10 cellular contexts compared by ENCODE assay signal in genomic region chr10:60606343-60607080, GRCh38.
A peak's percentile ranks its signal among the peaks of the same experiment; 100 is the strongest.
DNase-seq lines count a peak whose midpoint lies in the region; ATAC-seq and TF ChIP-seq lines count a peak whose summit lies in the region.
"Had no signal": no experiment of that assay in that cellular context is flagged by ENCODE, and none has a peak within 500 bp of the region (broad histone marks: within the 10 kb centered on the region; RNA-seq: fewer than 3 reads in every experiment).

No MANE protein-coding gene starts in this region.

- H2AFZ ChIP-seq in GM23338 = no peak overlapping the region

- no peak overlapping the region for H3K4me2 ChIP-seq in GM23338

- no peaks in the 10 kb centered on the region for H4K20me1 ChIP-seq in GM23338 (replicated peaks; ENCODE audit: insufficient read depth)

- no peak overlapping the region for H3K4me3 ChIP-seq in naive thymus-derived CD4-positive, alpha-beta T cell (ENCODE audit: low read length)
- H3K4me3 ChIP-seq in GM23338 (no peak overlapping the region), esophagus muscularis mucosa (no peak overlapping the region)

- intact Hi-C loops in naive thymus-derived CD4-positive, alpha-beta T cell (cut with micrococcal nuclease) = no loop called here
- intact Hi-C loops in esophagus muscularis mucosa (cut with DNase I) = no loop called here

- TF ChIP-seq EP300 in esophagus muscularis mucosa (IDR thresholded peaks at IDR 0.05) = no peak

- peaks cover 0 to 35% (median 13%) of the 10 kb centered on the region in 7 donors for H3K4me1 Mint-ChIP-seq in naive thymus-derived CD4-positive, alpha-beta T cell
- peaks cover 11% of the 10 kb centered on the region; the same call in 2 of the 3 replicates for H3K4me1 Mint-ChIP-seq in GM23338

- no peaks in the 10 kb centered on the region for H3K4me1 ChIP-seq in naive thymus-derived CD4-positive, alpha-beta T cell (ENCODE audit: control insufficient read depth in 2 of 2, insufficient read depth in 2 of 2, low read length in 2 of 2)
- H3K4me1 ChIP-seq in GM23338 (ENCODE audit: insufficient read depth) = peaks cover 3% of the 10 kb centered on the region; the same call in 1 of the 2 replicates
- peaks cover 0 to 5% (median 2%) of the 10 kb centered on the region in 4 donors for H3K4me1 ChIP-seq in esophagus muscularis mucosa

- no peaks in the 10 kb centered on the region for H3K27me3 Mint-ChIP-seq in naive thymus-derived CD4-positive, alpha-beta T cell
- no peaks in the 10 kb centered on the region for H3K27me3 Mint-ChIP-seq in GM23338 (ENCODE audit: insufficient read depth, low read depth, poor library complexity)
- H3K27me3 Mint-ChIP-seq: activated T-cell treated with anti-CD3 and anti-CD28 coated beads, Interleukin-2, amount 50 U/mL, for 24 hours; type B pancreatic cell had no signal

- H3K79me2 ChIP-seq in GM23338 (replicated peaks; ENCODE audit: insufficient read depth) = no peaks in the 10 kb centered on the region

- H3F3A ChIP-seq in GM23338 (replicated peaks; ENCODE audit: low read depth) = no peaks in the 10 kb centered on the region

- 45% methylated on average over 2 of the region's 2 CpGs for WGBS in esophagus muscularis mucosa

- DNase-seq in DMS 273 (lab: John Stamatoyannopoulos, UW; ENCODE audit: unreplicated experiment) (peak; percentile 83), MV-4-11 (lab: John Stamatoyannopoulos, UW) (peak; percentile 46), cerebellum (ENCODE audit: low spot score) (peak; percentile 18), GM23338 (ENCODE audit: low spot score) (no peak), NCI-H748 treated with DMSO at 0.1 percent for 48 hours (lab: John Stamatoyannopoulos, UW) (no peak), esophagus muscularis mucosa (ENCODE audit: extremely low spot score) (no peak)
- no peak for DNase-seq in naive thymus-derived CD4-positive, alpha-beta T cell
- DNase-seq: activated T-cell treated with anti-CD3 and anti-CD28 coated beads, Interleukin-2, amount 50 U/mL, for 24 hours had no signal

- TF ChIP-seq CTCF in GM23338 (conservative IDR thresholded peaks at IDR 0.05; ENCODE audit: low read depth in 2 of 2) (no peak), esophagus muscularis mucosa (IDR thresholded peaks at IDR 0.05) (no peak)

- POLR2A ChIA-PET in naive thymus-derived CD4-positive, alpha-beta T cell (lab: Charles Lee) = no interaction called here

- ATAC-seq in naive thymus-derived CD4-positive, alpha-beta T cell = peak; percentile 64
- ATAC-seq in GM23338 (no peak), HG02840 (IDR thresholded peaks at IDR 0.05; ENCODE audit: low FRiP score, unreplicated experiment) (no peak)

- TF ChIP-seq POLR2A in esophagus muscularis mucosa (IDR thresholded peaks at IDR 0.05; ENCODE audit: low read depth) = no peak

- H3K27me3 ChIP-seq in naive thymus-derived CD4-positive, alpha-beta T cell (ENCODE audit: control insufficient read depth in 2 of 2, insufficient read depth in 2 of 2, low read length in 2 of 2) = no peaks in the 10 kb centered on the region
- no peaks in the 10 kb centered on the region for H3K27me3 ChIP-seq in GM23338 (ENCODE audit: insufficient read depth)
- H3K27me3 ChIP-seq in esophagus muscularis mucosa = no peaks in the 10 kb centered on the region

- H3K36me3 Mint-ChIP-seq in naive thymus-derived CD4-positive, alpha-beta T cell = peaks cover 0 to 40% (median 13%) of the 10 kb centered on the region in 5 donors
- H3K36me3 Mint-ChIP-seq in GM23338 (ENCODE audit: low read depth) = no peaks in the 10 kb centered on the region
- H3K36me3 Mint-ChIP-seq: type B pancreatic cell had no signal

- H3K9me3 ChIP-seq in naive thymus-derived CD4-positive, alpha-beta T cell (ENCODE audit: control insufficient read depth in 2 of 3, low read length in 3 of 3) = no peaks in the 10 kb centered on the region
- H3K9me3 ChIP-seq in esophagus muscularis mucosa = no peaks in the 10 kb centered on the region

- H3K9me3 Mint-ChIP-seq in naive thymus-derived CD4-positive, alpha-beta T cell = no peaks in the 10 kb centered on the region
- no peaks in the 10 kb centered on the region for H3K9me3 Mint-ChIP-seq in GM23338
- H3K9me3 Mint-ChIP-seq: activated T-cell treated with anti-CD3 and anti-CD28 coated beads, Interleukin-2, amount 50 U/mL, for 24 hours; type B pancreatic cell had no signal

- H3K9me2 ChIP-seq in GM23338 (ENCODE audit: insufficient read depth) = no peaks in the 10 kb centered on the region

- CTCF ChIA-PET in naive thymus-derived CD4-positive, alpha-beta T cell (lab: Charles Lee) = interaction anchor here (0.6 kb wide), 1 partner anchor 26 kb away, joined by 4 read pairs; no protein-coding TSS in a partner anchor

- H3K4me3 Mint-ChIP-seq in naive thymus-derived CD4-positive, alpha-beta T cell = no peak overlapping the region
- no peak overlapping the region for H3K4me3 Mint-ChIP-seq in GM23338
- H3K4me3 Mint-ChIP-seq: activated T-cell treated with anti-CD3 and anti-CD28 coated beads, Interleukin-2, amount 50 U/mL, for 24 hours; type B pancreatic cell had no signal

- peak overlapping the region in 1 of 9 donors; percentile 38 for H3K27ac Mint-ChIP-seq in naive thymus-derived CD4-positive, alpha-beta T cell
- H3K27ac Mint-ChIP-seq in GM23338 = no peak overlapping the region
- H3K27ac Mint-ChIP-seq: activated T-cell treated with anti-CD3 and anti-CD28 coated beads, Interleukin-2, amount 50 U/mL, for 24 hours; type B pancreatic cell had no signal

- no peak overlapping the region for H3K27ac ChIP-seq in naive thymus-derived CD4-positive, alpha-beta T cell (ENCODE audit: low read depth, low read length)
- no peak overlapping the region for H3K27ac ChIP-seq in GM23338 (ENCODE audit: low read depth)
- no peak overlapping the region for H3K27ac ChIP-seq in esophagus muscularis mucosa (replicated peaks in 1 of 4)

- H3K36me3 ChIP-seq in naive thymus-derived CD4-positive, alpha-beta T cell (ENCODE audit: control insufficient read depth in 2 of 3, insufficient read depth in 3 of 3, low read length in 3 of 3) = no peaks in the 10 kb centered on the region
- H3K36me3 ChIP-seq in GM23338 (ENCODE audit: insufficient read depth) = no peaks in the 10 kb centered on the region
- no peaks in the 10 kb centered on the region for H3K36me3 ChIP-seq in esophagus muscularis mucosa

TF ChIP-seq in GM23338, 12 proteins besides CTCF, POLR2A, EP300 and RAD21 (continues in another document):
- TF ChIP-seq REST (IDR thresholded peaks at IDR 0.05; ENCODE audit: unreplicated experiment) = no peak
- no peak for TF ChIP-seq NANOG (IDR thresholded peaks at IDR 0.05; ENCODE audit: borderline replicate concordance)
- no peak for TF ChIP-seq POLR2AphosphoS5 (IDR thresholded peaks at IDR 0.05; ENCODE audit: low read depth)
- no peak for TF ChIP-seq CREB1 (CRISPR knock-in tag; IDR thresholded peaks at IDR 0.05; ENCODE audit: low read depth)
- no peak for TF ChIP-seq ZNF114 (CRISPR knock-in tag; IDR thresholded peaks at IDR 0.05)
- no peak for TF ChIP-seq ZNF331 (CRISPR knock-in tag; IDR thresholded peaks at IDR 0.05; ENCODE audit: low read depth)
- TF ChIP-seq STAT1 (IDR thresholded peaks at IDR 0.05; ENCODE audit: unreplicated experiment) = no peak
- TF ChIP-seq JUNB (IDR thresholded peaks at IDR 0.05; ENCODE audit: unreplicated experiment) = no peak
- no peak for TF ChIP-seq EZH2phosphoT487 (IDR thresholded peaks at IDR 0.05; ENCODE audit: unreplicated experiment)
- TF ChIP-seq EZH2 (IDR thresholded peaks at IDR 0.05; ENCODE audit: low read depth, unreplicated experiment) = no peak
- TF ChIP-seq ETS1 (IDR thresholded peaks at IDR 0.05) = no peak

Comparison
In these comparisons a context has a peak if more than half of its experiments do, and no peak if none do; other contexts are left out.
1. DNase-seq: peak in DMS 273 (single experiment), MV-4-11 (single experiment) and cerebellum (single experiment); none in naive thymus-derived CD4-positive, alpha-beta T cell (0 of 9), GM23338 (single experiment), NCI-H748 treated with DMSO at 0.1 percent for 48 hours (single experiment) and esophagus muscularis mucosa (single experiment).